ENCODE assay signal across 16 cellular contexts in genomic region chr2:61995515-61995914, GRCh38.
A peak's percentile ranks its signal among the peaks of the same experiment; 100 is the strongest.
DNase-seq lines count a peak whose midpoint lies in the region; ATAC-seq and TF ChIP-seq lines count a peak whose summit lies in the region.
"Had no signal": no experiment of that assay in that cellular context is flagged by ENCODE, and none has a peak within 500 bp of the region (broad histone marks: within the 10 kb centered on the region; RNA-seq: fewer than 3 reads in every experiment).

No MANE protein-coding gene starts in this region.

- no peaks in the 10 kb centered on the region for H3K4me1 Mint-ChIP-seq in GM23338

- no peaks in the 10 kb centered on the region for H3K9me3 Mint-ChIP-seq in GM23338
- H3K9me3 Mint-ChIP-seq: activated CD8-positive, alpha-beta T cell treated with anti-CD3 and anti-CD28 coated beads for 36 hours; T-cell had no signal

- peak overlapping the region; percentile 24; the same call in 1 of the 2 replicates for H3K4me2 ChIP-seq in OCI-LY7 (ENCODE audit: low read length)
- no peak overlapping the region for H3K4me2 ChIP-seq in GM23338

- no peak overlapping the region for H3K4me3 ChIP-seq in OCI-LY7 (ENCODE audit: low read depth, low read length, poor library complexity, severe bottlenecking)
- H3K4me3 ChIP-seq in GM23338, result no peak overlapping the region
- H3K4me3 ChIP-seq: uterus had no signal

- peak overlapping the region; percentile 19 for H3K27ac ChIP-seq in OCI-LY7 (ENCODE audit: low read depth, low read length, poor library complexity, severe bottlenecking)
- no peak overlapping the region for H3K27ac ChIP-seq in GM23338 (ENCODE audit: low read depth)
- H3K27ac ChIP-seq: uterus had no signal

- H3K27me3 ChIP-seq in GM23338 (ENCODE audit: insufficient read depth), result no peaks in the 10 kb centered on the region
- H3K27me3 ChIP-seq: uterus had no signal

- H3K36me3 Mint-ChIP-seq in GM23338 (ENCODE audit: low read depth), result no peaks in the 10 kb centered on the region
- H3K36me3 Mint-ChIP-seq: activated naive CD8-positive, alpha-beta T cell; T-cell had no signal

- peaks cover 49% of the 10 kb centered on the region for H3K4me1 ChIP-seq in OCI-LY7 (ENCODE audit: insufficient read depth, low read length, poor library complexity, severe bottlenecking)
- H3K4me1 ChIP-seq in GM23338 (ENCODE audit: insufficient read depth), result no peaks in the 10 kb centered on the region
- H3K4me1 ChIP-seq: uterus had no signal

- no peaks in the 10 kb centered on the region for H3K79me2 ChIP-seq in OCI-LY7 (ENCODE audit: insufficient read depth, low read depth, low read length)
- no peaks in the 10 kb centered on the region for H3K79me2 ChIP-seq in GM23338 (replicated peaks; ENCODE audit: insufficient read depth)

- CTCF ChIA-PET in OCI-LY7 (lab: Charles Lee; ENCODE audit: unreplicated experiment), result interaction anchor here (0.7 kb wide), 1 partner anchor 205 kb away, joined by 3 read pairs; no protein-coding TSS in a partner anchor

- no TSS peak for BruUV-seq in OCI-LY7 (replicated peaks; lab: Mats Ljungman, UMichigan)

- H4K20me1 ChIP-seq in OCI-LY7 (ENCODE audit: insufficient read depth, low read length) (no peaks in the 10 kb centered on the region), GM23338 (replicated peaks; ENCODE audit: insufficient read depth) (no peaks in the 10 kb centered on the region)

- no peaks in the 10 kb centered on the region for H3K36me3 ChIP-seq in OCI-LY7 (ENCODE audit: insufficient read depth, low read length)
- H3K36me3 ChIP-seq in GM23338 (ENCODE audit: insufficient read depth), result no peaks in the 10 kb centered on the region
- H3K36me3 ChIP-seq: uterus had no signal

- POLR2A ChIA-PET in OCI-LY7 (lab: Charles Lee), result interaction anchor here (0.6 to 1.2 kb wide), 9 partner anchors 14 to 424 kb away, joined by 3 to 4 read pairs (median 3); no protein-coding TSS in a partner anchor

- intact Hi-C loops in OCI-LY7 (cut with micrococcal nuclease; ENCODE audit: unreplicated experiment), result loop anchor here (2.0 kb wide), 1 partner anchor 185 kb away; no protein-coding TSS in a partner anchor

- H3K9me2 ChIP-seq in OCI-LY7 (ENCODE audit: insufficient read depth, low read length), result no peaks in the 10 kb centered on the region
- H3K9me2 ChIP-seq in GM23338 (ENCODE audit: insufficient read depth), result no peaks in the 10 kb centered on the region

- DNase-seq in OCI-LY7 (ENCODE audit: low spot score) (peak; percentile 54), GM23338 (ENCODE audit: low spot score) (no peak), GM19238 (ENCODE audit: insufficient read length, low spot score) (no peak), SHP77 (lab: John Stamatoyannopoulos, UW) (no peak)
- no peak for DNase-seq in stimulated activated naive CD4-positive, alpha-beta T cell (lab: John Stamatoyannopoulos, UW)
- DNase-seq: activated CD8-positive, alpha-beta T cell treated with anti-CD3 and anti-CD28 coated beads for 36 hours; cortex of kidney; NCI-H1436 treated with DMSO at 0.1 percent for 48 hours; small intestine; T-cell; uterus had no signal

- ATAC-seq in GM18499 (IDR thresholded peaks at IDR 0.05; ENCODE audit: insufficient read depth, unreplicated experiment) (peak; percentile 76), GM21390 (IDR thresholded peaks at IDR 0.05; ENCODE audit: unreplicated experiment) (peak; percentile 79), HG03039 (IDR thresholded peaks at IDR 0.05; ENCODE audit: unreplicated experiment) (peak; percentile 56), GM23338 (no peak)
- ATAC-seq: activated CD8-positive, alpha-beta T cell treated with anti-CD3 and anti-CD28 coated beads for 36 hours; T-cell had no signal

- no peaks in the 10 kb centered on the region for H3K27me3 Mint-ChIP-seq in GM23338 (ENCODE audit: insufficient read depth, low read depth, poor library complexity)
- H3K27me3 Mint-ChIP-seq: activated CD8-positive, alpha-beta T cell treated with anti-CD3 and anti-CD28 coated beads for 36 hours; activated naive CD8-positive, alpha-beta T cell; B cell; T-cell had no signal

- H3F3A ChIP-seq in GM23338 (replicated peaks; ENCODE audit: low read depth), result no peaks in the 10 kb centered on the region

- no peak overlapping the region for H3K4me3 Mint-ChIP-seq in GM23338
- H3K4me3 Mint-ChIP-seq: activated CD8-positive, alpha-beta T cell treated with anti-CD3 and anti-CD28 coated beads for 36 hours; activated naive CD8-positive, alpha-beta T cell; B cell; T-cell had no signal

- H3K9me3 ChIP-seq in OCI-LY7 (ENCODE audit: low read length), result no peaks in the 10 kb centered on the region
- H3K9me3 ChIP-seq: uterus had no signal

- H2AFZ ChIP-seq in OCI-LY7 (ENCODE audit: low read length), result peak overlapping the region; percentile 70; the same call in 1 of the 2 replicates
- H2AFZ ChIP-seq in GM23338, result no peak overlapping the region

- no peak for TF ChIP-seq CTCF in OCI-LY7 (conservative IDR thresholded peaks at IDR 0.05; ENCODE audit: low read length)
- TF ChIP-seq CTCF in GM23338 (conservative IDR thresholded peaks at IDR 0.05; ENCODE audit: low read depth in 2 of 2), result no peak

- H3K27ac Mint-ChIP-seq in GM23338, result no peak overlapping the region
- H3K27ac Mint-ChIP-seq: activated CD8-positive, alpha-beta T cell treated with anti-CD3 and anti-CD28 coated beads for 36 hours; activated naive CD8-positive, alpha-beta T cell; B cell; T-cell had no signal

TF ChIP-seq in GM23338, 12 proteins besides CTCF, POLR2A, EP300 and RAD21 (continues in another document):
- TF ChIP-seq ETS1 (IDR thresholded peaks at IDR 0.05), result no peak
- no peak for TF ChIP-seq NANOG (IDR thresholded peaks at IDR 0.05; ENCODE audit: borderline replicate concordance)
- TF ChIP-seq JUNB (IDR thresholded peaks at IDR 0.05; ENCODE audit: unreplicated experiment), result no peak
- no peak for TF ChIP-seq ZNF331 (CRISPR knock-in tag; IDR thresholded peaks at IDR 0.05; ENCODE audit: low read depth)
- no peak for TF ChIP-seq STAT1 (IDR thresholded peaks at IDR 0.05; ENCODE audit: unreplicated experiment)
- TF ChIP-seq REST (IDR thresholded peaks at IDR 0.05; ENCODE audit: unreplicated experiment), result no peak
- TF ChIP-seq ZNF114 (CRISPR knock-in tag; IDR thresholded peaks at IDR 0.05), result no peak
